Comparison of ENCODE assay signal across 8 cellular contexts in genomic region chr11:67276821-67277230, GRCh38. TPM values are rescaled to one million over a fixed set of nuclear protein-coding genes. Genes with fewer than 3 reads are reported as not detected.
DNase-seq lines count a peak whose midpoint lies in the region; ATAC-seq and TF ChIP-seq lines count a peak whose summit lies in the region.

No MANE protein-coding gene starts in this region.

- DNase-seq in GM12865 (ENCODE audit: low read depth) (peak; percentile 80), neuronal stem cell (ENCODE audit: low spot score) (no peak), progenitor cell of endocrine pancreas (ENCODE audit: low spot score, unreplicated experiment) (no peak), NCI-H1048 (lab: John Stamatoyannopoulos, UW) (no peak)
- no peak for DNase-seq in effector memory CD8-positive, alpha-beta T cell

- peak overlapping the region; percentile 97 for H3K23ac ChIP-seq in neuronal stem cell (ENCODE audit: low read depth, low read length, poor library complexity)

- TF ChIP-seq CTCF in GM12865 (IDR thresholded peaks at IDR 0.05; ENCODE audit: insufficient read depth, low read depth, low read length, missing control alignments) (peak; percentile 30), progenitor cell of endocrine pancreas (IDR thresholded peaks at IDR 0.05; ENCODE audit: unreplicated experiment) (no peak)

- peaks cover 27% of the 10 kb centered on the region for H3K79me1 ChIP-seq in neuronal stem cell (ENCODE audit: low read depth, low read length)

- no peak overlapping the region for H2AFZ ChIP-seq in neuronal stem cell (ENCODE audit: low read length)

- peak overlapping the region; percentile 40 for H3K4me2 ChIP-seq in neuronal stem cell (ENCODE audit: insufficient read depth, low read length, poor library complexity, severe bottlenecking)

- peak overlapping the region; percentile 8 for H2AK5ac ChIP-seq in neuronal stem cell (ENCODE audit: low read depth, low read length)

- H4K91ac ChIP-seq in neuronal stem cell (ENCODE audit: low read depth, low read length, poor library complexity): no peak overlapping the region

- no peaks in the 10 kb centered on the region for H3K9me3 ChIP-seq in neuronal stem cell (replicated peaks in 1 of 2; ENCODE audit: control insufficient read depth in 2 of 2, insufficient read depth in 1 of 2, low read depth in 1 of 2, low read length in 2 of 2)

- H3K27ac Mint-ChIP-seq in T-helper 1 cell treated with Interleukin-12 subunit alpha and Interleukin-12 subunit beta and Interleukin-4 antibody, amounts not matched to agents 30 μg/mL and 1 μg/mL, for 36 hours: peak overlapping the region; percentile 90
- H3K27ac Mint-ChIP-seq in effector memory CD8-positive, alpha-beta T cell: peak overlapping the region; percentile 90 to 99
- no peak overlapping the region for H3K27ac Mint-ChIP-seq in progenitor cell of endocrine pancreas

- peak overlapping the region; percentile 49 for H2BK15ac ChIP-seq in neuronal stem cell (ENCODE audit: low read length)

- peaks cover 6 to 11% of the 10 kb centered on the region in 2 donors for H3K4me1 ChIP-seq in neuronal stem cell (ENCODE audit: control insufficient read depth in 2 of 2, insufficient read depth in 1 of 2, low read depth in 1 of 2, low read length in 2 of 2)

- H3K4me3 Mint-ChIP-seq in T-helper 1 cell treated with Interleukin-12 subunit alpha and Interleukin-12 subunit beta and Interleukin-4 antibody, amounts not matched to agents 30 μg/mL and 1 μg/mL, for 36 hours: peak overlapping the region; percentile 64
- H3K4me3 Mint-ChIP-seq in effector memory CD8-positive, alpha-beta T cell: peak overlapping the region; percentile 85 to 99
- no peak overlapping the region for H3K4me3 Mint-ChIP-seq in progenitor cell of endocrine pancreas (ENCODE audit: low read depth)

- H2BK5ac ChIP-seq in neuronal stem cell (ENCODE audit: low read length): peak overlapping the region; percentile 97

- peak overlapping the region; percentile 86 for H3K27ac ChIP-seq in neuronal stem cell (replicated peaks; ENCODE audit: low read length)

- H4K8ac ChIP-seq in neuronal stem cell (ENCODE audit: low read depth, low read length): peak overlapping the region; percentile 7

- peak overlapping the region; percentile 84 for H2BK12ac ChIP-seq in neuronal stem cell (ENCODE audit: low read length)

- H3K36me3 Mint-ChIP-seq in T-helper 1 cell treated with Interleukin-12 subunit alpha and Interleukin-12 subunit beta and Interleukin-4 antibody, amounts not matched to agents 30 μg/mL and 1 μg/mL, for 36 hours (ENCODE audit: low read depth): peaks cover 37% of the 10 kb centered on the region
- peaks cover 97% of the 10 kb centered on the region for H3K36me3 Mint-ChIP-seq in effector memory CD8-positive, alpha-beta T cell (ENCODE audit: insufficient read depth)
- peaks cover 3% of the 10 kb centered on the region for H3K36me3 Mint-ChIP-seq in progenitor cell of endocrine pancreas (ENCODE audit: insufficient read depth)

- H3K4me3 ChIP-seq in GM12865 (ENCODE audit: low read depth, low read length) (peak overlapping the region; percentile 65), neuronal stem cell (ENCODE audit: low read length in 2 of 2) (no peak overlapping the region)

- H3K36me3 ChIP-seq in neuronal stem cell (replicated peaks in 1 of 2; ENCODE audit: control insufficient read depth in 2 of 2, insufficient read depth in 2 of 2, low read length in 2 of 2): peaks cover 26 to 60% of the 10 kb centered on the region in 2 donors

- peak overlapping the region; percentile 97 for H3K18ac ChIP-seq in neuronal stem cell (ENCODE audit: low read length)

- peaks cover 51% of the 10 kb centered on the region for H3K4me1 Mint-ChIP-seq in T-helper 1 cell treated with Interleukin-12 subunit alpha and Interleukin-12 subunit beta and Interleukin-4 antibody, amounts not matched to agents 30 μg/mL and 1 μg/mL, for 36 hours (ENCODE audit: low read depth)
- peaks cover 60 to 63% of the 10 kb centered on the region in 2 donors for H3K4me1 Mint-ChIP-seq in effector memory CD8-positive, alpha-beta T cell (ENCODE audit: low read depth in 2 of 2)
- no peaks in the 10 kb centered on the region for H3K4me1 Mint-ChIP-seq in progenitor cell of endocrine pancreas (ENCODE audit: low read depth)

- H3K4ac ChIP-seq in neuronal stem cell (ENCODE audit: low read length): peak overlapping the region; percentile 89

- no peaks in the 10 kb centered on the region for H3K27me3 ChIP-seq in neuronal stem cell (ENCODE audit: control insufficient read depth in 3 of 3, insufficient read depth in 3 of 3, low read depth in 1 of 3, low read length in 3 of 3)

- no peaks in the 10 kb centered on the region for H3K27me3 Mint-ChIP-seq in T-helper 1 cell treated with Interleukin-12 subunit alpha and Interleukin-12 subunit beta and Interleukin-4 antibody, amounts not matched to agents 30 μg/mL and 1 μg/mL, for 36 hours (ENCODE audit: low read depth)
- H3K27me3 Mint-ChIP-seq in effector memory CD8-positive, alpha-beta T cell: no peaks in the 10 kb centered on the region
- H3K27me3 Mint-ChIP-seq in progenitor cell of endocrine pancreas: no peaks in the 10 kb centered on the region

- H3K14ac ChIP-seq in neuronal stem cell (ENCODE audit: low read length): peak overlapping the region; percentile 89

- peak overlapping the region; percentile 77 for H3K9ac ChIP-seq in neuronal stem cell (ENCODE audit: low read depth, low read length, poor library complexity)

- H3K9me3 Mint-ChIP-seq in T-helper 1 cell treated with Interleukin-12 subunit alpha and Interleukin-12 subunit beta and Interleukin-4 antibody, amounts not matched to agents 30 μg/mL and 1 μg/mL, for 36 hours: no peaks in the 10 kb centered on the region
- H3K9me3 Mint-ChIP-seq in effector memory CD8-positive, alpha-beta T cell: no peaks in the 10 kb centered on the region
- H3K9me3 Mint-ChIP-seq in progenitor cell of endocrine pancreas (ENCODE audit: low read depth): no peaks in the 10 kb centered on the region

- peak; percentile 16 for ATAC-seq in HG02981 (IDR thresholded peaks at IDR 0.05; ENCODE audit: unreplicated experiment)
- peak; percentile 22 for ATAC-seq in effector memory CD8-positive, alpha-beta T cell (replicated peaks)
- ATAC-seq in GM21786 (IDR thresholded peaks at IDR 0.05; ENCODE audit: unreplicated experiment): no peak

- no CpG with 5 or more reads among the region's 15 CpGs for WGBS in neuronal stem cell (ENCODE audit: extremely low coverage in 2 of 2, insufficient read length in 2 of 2, insufficient replicate concordance in 1 of 2), 2 donors

- peak overlapping the region; percentile 74 for H2BK120ac ChIP-seq in neuronal stem cell (ENCODE audit: low read depth, low read length)

RNA-seq across cellular contexts. Expression of gene GRK2, which starts 10.6 kb away (rescaled TPM):
- polyA plus RNA-seq in neuronal stem cell (2013, experiment 1 of 2): 33.4 TPM
- polyA plus RNA-seq in neuronal stem cell (2013, experiment 2 of 2): 33.1 TPM
- 52.9 and 53.0 TPM in 2 replicates for total RNA-seq in progenitor cell of endocrine pancreas

RNA-seq across cellular contexts. Expression of gene ANKRD13D, which starts 12.3 kb away (rescaled TPM):
- 23.9 TPM for polyA plus RNA-seq in neuronal stem cell (2013, experiment 1 of 2)
- polyA plus RNA-seq in neuronal stem cell (2013, experiment 2 of 2): 22.5 TPM
- 74.9 and 76.0 TPM in 2 replicates for total RNA-seq in progenitor cell of endocrine pancreas

RNA-seq across cellular contexts. Expression of gene SSH3, which starts 26.5 kb away (rescaled TPM):
- polyA plus RNA-seq in neuronal stem cell (2013, experiment 1 of 2): 28.5 TPM
- 34.0 TPM for polyA plus RNA-seq in neuronal stem cell (2013, experiment 2 of 2)
- 48.9 and 56.9 TPM in 2 replicates for total RNA-seq in progenitor cell of endocrine pancreas
